In genomic region chr1:40267767-40268187, GRCh38 we compare ENCODE assay signal across 12 cellular contexts. TPM values are rescaled to one million over a fixed set of nuclear protein-coding genes. Genes with fewer than 3 reads are reported as not detected.
DNase-seq lines count a peak whose midpoint lies in the region; ATAC-seq and TF ChIP-seq lines count a peak whose summit lies in the region.
"Had no signal": no experiment of that assay in that cellular context is flagged by ENCODE, and none has a peak within 500 bp of the region (broad histone marks: within the 10 kb centered on the region; RNA-seq: fewer than 3 reads in every experiment).

No MANE protein-coding gene starts in this region.

- no peak overlapping the region for H2AFZ ChIP-seq in IMR-90 (replicated peaks; ENCODE audit: low read length, poor library complexity)

- H3K4me1 Mint-ChIP-seq in MCF 10A (ENCODE audit: insufficient read depth, unreplicated experiment), result peaks cover 12% of the 10 kb centered on the region

- no peak overlapping the region for H3K23ac ChIP-seq in IMR-90 (ENCODE audit: low read depth, low read length)

- no peaks in the 10 kb centered on the region for H3K9me3 ChIP-seq in IMR-90 (ENCODE audit: control insufficient read depth, insufficient read depth, low read length)
- H3K9me3 ChIP-seq in suprapubic skin, result no peaks in the 10 kb centered on the region

- H2BK15ac ChIP-seq in IMR-90 (ENCODE audit: low read depth, low read length), result no peak overlapping the region

- H3K9me1 ChIP-seq in IMR-90 (ENCODE audit: insufficient read depth, low read length), result peaks cover 14% of the 10 kb centered on the region

- 0% methylated on average over 1 of the region's 2 CpGs; no CpG with 5 or more reads in 1 of the 2 experiments for WGBS in IMR-90 (ENCODE audit: extremely low coverage in 2 of 2, insufficient read length in 1 of 2), 2 experiments
- 15% methylated on average over 2 of the region's 2 CpGs for WGBS in suprapubic skin

- H3K9ac ChIP-seq in IMR-90 (ENCODE audit: low read depth, low read length), result no peak overlapping the region

- H3K27me3 ChIP-seq in IMR-90 (ENCODE audit: control insufficient read depth, insufficient read depth, low read length) (no peaks in the 10 kb centered on the region), suprapubic skin (no peaks in the 10 kb centered on the region)

- in situ Hi-C loops in IMR-90 (cut with MboI; ENCODE audit: low sequenced_read_pairs), result no loop called here

- no peak overlapping the region for H4K5ac ChIP-seq in IMR-90 (ENCODE audit: low read depth, low read length)

- H2BK5ac ChIP-seq in IMR-90 (ENCODE audit: low read depth, low read length, poor library complexity, severe bottlenecking), result peak overlapping the region; percentile 23

- no peak overlapping the region for H3K18ac ChIP-seq in IMR-90 (ENCODE audit: low read depth, low read length)

- H3K56ac ChIP-seq in IMR-90 (ENCODE audit: extremely low read depth, insufficient read depth, low read length), result no peak overlapping the region

- H3K4me3 Mint-ChIP-seq in MCF 10A (ENCODE audit: unreplicated experiment), result no peak overlapping the region
- H3K4me3 Mint-ChIP-seq: activated T-helper 1 cell treated with anti-CD3 and anti-CD28 coated beads, Interleukin-12 subunit alpha, Interleukin-12 subunit beta, Interleukin-2, Interleukin-4 antibody, amounts not matched to agents 30 ng/mL and 10 ng/mL and 1 ng/mL, durations not matched to agents 14 hours and 24 hours and 36 hours; T-cell had no signal

- H3K4me2 ChIP-seq in IMR-90 (ENCODE audit: low read depth, low read length), result peak overlapping the region; percentile 53; the same call in 1 of the 2 replicates

- TF ChIP-seq EP300 in suprapubic skin (IDR thresholded peaks at IDR 0.05), result no peak

- H3K9me3 Mint-ChIP-seq in MCF 10A (ENCODE audit: unreplicated experiment), result no peaks in the 10 kb centered on the region
- H3K9me3 Mint-ChIP-seq: activated T-helper 1 cell treated with anti-CD3 and anti-CD28 coated beads, Interleukin-12 subunit alpha, Interleukin-12 subunit beta, Interleukin-2, Interleukin-4 antibody, amounts not matched to agents 30 ng/mL and 10 ng/mL and 1 ng/mL, durations not matched to agents 14 hours and 24 hours and 36 hours; T-cell had no signal

- TF ChIP-seq CTCF in IMR-90 (conservative IDR thresholded peaks at IDR 0.05; ENCODE audit: low read depth, low read length) (no peak), MCF 10A (IDR thresholded peaks at IDR 0.05; ENCODE audit: unreplicated experiment) (no peak), suprapubic skin (IDR thresholded peaks at IDR 0.05) (no peak)

- no peak overlapping the region for H4K91ac ChIP-seq in IMR-90 (ENCODE audit: insufficient read depth, low read depth, low read length)

- H2AK5ac ChIP-seq in IMR-90 (ENCODE audit: low read depth, low read length), result no peak overlapping the region

- 0 out of 2 replicates have a peak, but pooled peaks have one; percentile 4 for TF ChIP-seq RAD21 in IMR-90 (IDR thresholded peaks at IDR 0.05; ENCODE audit: low read length)

- no peak overlapping the region for H3K14ac ChIP-seq in IMR-90 (replicated peaks; ENCODE audit: low read depth, low read length)

- BruUV-seq in IMR-90 (replicated peaks; lab: Mats Ljungman, UMichigan), result no TSS peak
- no TSS peak for BruUV-seq in MCF 10A (replicated peaks; lab: Mats Ljungman, UMichigan)

- no peak overlapping the region for H4K8ac ChIP-seq in IMR-90 (ENCODE audit: low read depth in 2 of 2, low read length in 2 of 2)

- H2BK120ac ChIP-seq in IMR-90 (ENCODE audit: low read depth, low read length), result no peak overlapping the region

- CTCF ChIA-PET in IMR-90 (lab: Yijun Ruan, JAX) (interaction anchor here (1.0 to 1.4 kb wide), 2 partner anchors 47 to 71 kb away, joined by 4 read pairs; no protein-coding TSS in a partner anchor), MCF 10A (lab: Yijun Ruan, JAX) (interaction anchor here (0.7 to 3.1 kb wide), 2 partner anchors 11 to 115 kb away, joined by 3 to 14 read pairs; no protein-coding TSS in a partner anchor)

- peak; percentile 85 for ATAC-seq in IMR-90 (ENCODE audit: low read depth)
- no peak for ATAC-seq in HG02642 (IDR thresholded peaks at IDR 0.05; ENCODE audit: poor library complexity, unreplicated experiment)
- no peak for ATAC-seq in HG02970 (IDR thresholded peaks at IDR 0.05; ENCODE audit: low FRiP score, unreplicated experiment)
- ATAC-seq in HG02763 (IDR thresholded peaks at IDR 0.05; ENCODE audit: unreplicated experiment), result no peak
- ATAC-seq: T-cell had no signal

- intact Hi-C loops in IMR-90 (cut with micrococcal nuclease), result no loop called here
- intact Hi-C loops in MCF 10A (cut with micrococcal nuclease), result no loop called here

- H3K27me3 Mint-ChIP-seq in MCF 10A (ENCODE audit: insufficient read depth, unreplicated experiment), result no peaks in the 10 kb centered on the region
- H3K27me3 Mint-ChIP-seq: T-cell had no signal

- H3K4ac ChIP-seq in IMR-90 (ENCODE audit: low read depth, low read length), result no peak overlapping the region

- H3K36me3 ChIP-seq in IMR-90 (ENCODE audit: control insufficient read depth, insufficient read depth, low read length), result peaks cover 25% of the 10 kb centered on the region
- H3K36me3 ChIP-seq in suprapubic skin, result peaks cover 70% of the 10 kb centered on the region

- H3K4me1 ChIP-seq in IMR-90 (ENCODE audit: control insufficient read depth, insufficient read depth, low read length) (peaks cover 7% of the 10 kb centered on the region), suprapubic skin (peaks cover 17% of the 10 kb centered on the region)

- dilution Hi-C loops in IMR-90 (cut with HindIII; ENCODE audit: low sequenced_read_pairs, unreplicated experiment), result no loop called here

- peak overlapping the region; percentile 75 for H3K27ac Mint-ChIP-seq in MCF 10A (ENCODE audit: low read depth, unreplicated experiment)
- H3K27ac Mint-ChIP-seq: activated T-helper 1 cell treated with anti-CD3 and anti-CD28 coated beads, Interleukin-12 subunit alpha, Interleukin-12 subunit beta, Interleukin-2, Interleukin-4 antibody, amounts not matched to agents 30 ng/mL and 10 ng/mL and 1 ng/mL, durations not matched to agents 14 hours and 24 hours and 36 hours; T-cell had no signal

- peaks cover 9% of the 10 kb centered on the region for H4K20me1 ChIP-seq in IMR-90 (ENCODE audit: insufficient read depth, low read length)

- peaks cover 79% of the 10 kb centered on the region for H3K36me3 Mint-ChIP-seq in MCF 10A (ENCODE audit: insufficient read depth, unreplicated experiment)

- no peak overlapping the region for H2BK20ac ChIP-seq in IMR-90 (ENCODE audit: low read depth, low read length)

- H2AK9ac ChIP-seq in IMR-90 (replicated peaks; ENCODE audit: low read depth, low read length, poor library complexity), result no peak overlapping the region

- peaks cover 24 to 58% of the 10 kb centered on the region in 2 experiments for H3K79me1 ChIP-seq in IMR-90 (ENCODE audit: low read depth in 1 of 2, low read length in 2 of 2)

- POLR2A ChIA-PET in IMR-90 (lab: Charles Lee; ENCODE audit: unreplicated experiment), result no interaction called here
- POLR2A ChIA-PET in MCF 10A (lab: Yijun Ruan, JAX), result interaction anchor here (0.5 to 1.5 kb wide), 8 partner anchors 10 to 443 kb away, joined by 3 to 25 read pairs (median 4); partner anchors contain the start of genes SMAP2 and ZMPSTE24

- TF ChIP-seq POLR2A in IMR-90 (IDR thresholded peaks at IDR 0.05; ENCODE audit: low read depth, low read length) (no peak), suprapubic skin (IDR thresholded peaks at IDR 0.05) (no peak)

- DNase-seq in IMR-90, result peak; percentile 97
- DNase-seq in MCF 10A (ENCODE audit: unreplicated experiment), result peak; percentile 73
- DNase-seq in iris pigment epithelial cell (ENCODE audit: low read depth), result peak; percentile 92
- no peak for DNase-seq in suprapubic skin (ENCODE audit: low spot score in 2 of 2)
- DNase-seq: NCI-H2081 treated with DMSO at 0.1 percent for 48 hours, occipital lobe, T-cell had no signal

- H3K4me3 ChIP-seq in IMR-90 (ENCODE audit: insufficient read depth, low read depth, low read length), result no peak overlapping the region
- H3K4me3 ChIP-seq in suprapubic skin, result no peak overlapping the region

- H3K27ac ChIP-seq in IMR-90 (ENCODE audit: insufficient read depth, low read length) (peak overlapping the region; percentile 77; the same call in 1 of the 2 replicates), suprapubic skin (peak overlapping the region; percentile 62)

TF ChIP-seq in IMR-90, 13 proteins besides CTCF, POLR2A, EP300 and RAD21 (continues in another document):
- TF ChIP-seq FOS (IDR thresholded peaks at IDR 0.05; ENCODE audit: low read depth, low read length) (no peak; the same call in 1 of the 2 replicates), RFX5 (IDR thresholded peaks at IDR 0.05; ENCODE audit: low read depth, low read length) (no peak), MAFK (IDR thresholded peaks at IDR 0.05; ENCODE audit: low read depth, low read length) (0 out of 2 replicates have a peak, but pooled peaks have one; percentile 12), CHD1 (IDR thresholded peaks at IDR 0.05; ENCODE audit: low read depth, low read length) (no peak), BHLHE40 (IDR thresholded peaks at IDR 0.05; ENCODE audit: low read depth, low read length) (peak; percentile 56; the same call in 1 of the 2 replicates), MXI1 (IDR thresholded peaks at IDR 0.05; ENCODE audit: borderline replicate concordance, low read depth, low read length) (no peak), CEBPB (IDR thresholded peaks at IDR 0.05; ENCODE audit: low read depth, low read length) (peak; percentile 93)

RNA-seq across cellular contexts. Expression of gene ZMPSTE24, which starts 9.7 kb away (rescaled TPM):
- total RNA-seq in IMR-90 (2012; rRNA removed) (28.9 and 90.8 TPM in 2 replicates), MCF 10A (2022) (27.8 and 31.3 TPM in 2 replicates), suprapubic skin (10 to 100 TPM; 30.3 to 42.2 (median 34.9) TPM)
- 17.7 and 21.0 TPM in 2 replicates for polyA plus RNA-seq in IMR-90 (2012; rRNA removed)
- 3.1 and 3.9 TPM in 2 replicates for polyA plus RNA-seq in IMR-90 (2012; cell fraction: cytosol; rRNA removed)
- 1.7 and 7.1 TPM in 2 replicates for polyA plus RNA-seq in IMR-90 (2012; cell fraction: nucleus; rRNA removed; ENCODE audit: low replicate concordance)

RNA-seq across cellular contexts. Expression of gene TMCO2, which starts 20.0 kb away (rescaled TPM):
- total RNA-seq in IMR-90 (2012; rRNA removed) (not detected in 2 replicates), MCF 10A (2022) (not detected in 2 replicates), suprapubic skin (not detected)
- not detected in 2 replicates for polyA plus RNA-seq in IMR-90 (2012; rRNA removed)
- polyA plus RNA-seq in IMR-90 (2012; cell fraction: cytosol; rRNA removed), result not detected in 2 replicates
- not detected in 2 replicates for polyA plus RNA-seq in IMR-90 (2012; cell fraction: nucleus; rRNA removed; ENCODE audit: low replicate concordance)
- total RNA-seq: activated T-helper 1 cell treated with anti-CD3 and anti-CD28 coated beads, Interleukin-12 subunit alpha, Interleukin-12 subunit beta, Interleukin-2, Interleukin-4 antibody, amounts not matched to agents 30 ng/mL and 10 ng/mL and 1 ng/mL, durations not matched to agents 14 hours and 24 hours and 36 hours; glomerular endothelial cell; occipital lobe; T-cell had no signal

RNA-seq across cellular contexts. Expression of gene COL9A2, which starts 49.3 kb away (rescaled TPM):
- total RNA-seq in IMR-90 (2012; rRNA removed) (0.56 and 0.90 TPM in 2 replicates), MCF 10A (2022) (not detected in 2 replicates), suprapubic skin (1 to 10 TPM; 3.3 to 5.4 (median 3.6) TPM)
- polyA plus RNA-seq in IMR-90 (2012; rRNA removed), result 1.3 and 1.6 TPM in 2 replicates
- 1.1 and 1.3 TPM in 2 replicates for polyA plus RNA-seq in IMR-90 (2012; cell fraction: cytosol; rRNA removed)
- 6.1 and 8.7 TPM in 2 replicates for polyA plus RNA-seq in IMR-90 (2012; cell fraction: nucleus; rRNA removed; ENCODE audit: low replicate concordance)

Comparison
In these comparisons a context has a peak if more than half of its experiments do, and no peak if none do; other contexts are left out.
1. DNase-seq: peak in IMR-90 (single experiment), MCF 10A (single experiment) and iris pigment epithelial cell (single experiment); none in suprapubic skin (0 of 2).